8 cellular contexts compared by ENCODE assay signal in the genomic region with DNA sequence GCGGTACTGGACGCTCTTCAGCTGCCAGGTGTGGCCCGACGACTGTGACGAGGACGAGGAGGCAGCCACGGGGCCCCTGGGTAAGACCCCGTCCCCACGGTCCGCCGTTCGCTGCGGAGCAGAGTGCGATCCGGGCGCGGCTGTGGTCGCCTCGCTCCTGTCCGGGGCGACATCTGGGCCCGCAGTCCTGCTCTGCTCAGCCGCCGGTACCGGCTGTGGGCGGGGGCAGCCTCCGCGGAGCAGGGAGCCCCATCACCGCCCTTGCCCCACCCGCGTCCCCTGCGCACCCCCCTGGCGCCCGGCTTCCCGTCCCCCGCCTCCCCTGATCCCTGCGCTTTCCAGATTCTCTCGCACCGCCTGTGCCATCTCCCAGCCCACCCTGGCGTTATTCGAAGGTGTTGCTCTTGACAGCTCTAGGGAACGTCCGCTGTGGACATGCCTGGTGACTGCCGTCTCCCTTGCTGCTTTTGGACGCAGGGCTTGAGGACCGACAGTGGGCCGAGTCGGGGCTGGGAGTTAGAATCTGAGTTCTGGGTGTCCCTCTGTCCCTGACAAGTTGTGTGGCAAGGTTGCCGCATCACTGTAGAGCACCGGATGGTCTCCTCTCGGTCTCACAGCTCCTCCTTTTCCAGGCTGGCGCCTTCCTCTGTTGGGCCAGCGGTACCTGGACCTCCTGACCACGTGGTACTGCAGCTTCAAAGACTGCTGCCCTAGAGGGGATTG. TPM values are rescaled to one million over a fixed set of nuclear protein-coding genes. Genes with fewer than 3 reads are reported as not detected.
DNase-seq lines count a peak whose midpoint lies in the region; ATAC-seq and TF ChIP-seq lines count a peak whose summit lies in the region.

No MANE protein-coding gene starts in this region.

- no peaks in the 10 kb centered on the region for H3K9me3 Mint-ChIP-seq in neural crest cell

- H3K27me3 ChIP-seq in fibroblast of lung (ENCODE audit: control insufficient read depth, insufficient read depth, low read length): no peaks in the 10 kb centered on the region
- H3K27me3 ChIP-seq in upper lobe of right lung: no peaks in the 10 kb centered on the region

- H3K36me3 ChIP-seq in fibroblast of lung (ENCODE audit: control insufficient read depth, insufficient read depth, low read length): peaks cover 3% of the 10 kb centered on the region
- peaks cover 15% of the 10 kb centered on the region for H3K36me3 ChIP-seq in upper lobe of right lung

- H3K4me1 ChIP-seq in fibroblast of lung (ENCODE audit: control insufficient read depth, extremely low read depth, insufficient read depth, low read length) (peaks cover 2% of the 10 kb centered on the region), upper lobe of right lung (peaks cover 14% of the 10 kb centered on the region)

- H3K27ac ChIP-seq in fibroblast of lung (ENCODE audit: insufficient read depth, low read length) (peak overlapping the region; percentile 90), upper lobe of right lung (peak overlapping the region; percentile 91)

- peak overlapping the region; percentile 96 for H3K27ac Mint-ChIP-seq in neural crest cell (ENCODE audit: unreplicated experiment)

- H3K79me2 ChIP-seq in fibroblast of lung (ENCODE audit: control insufficient read depth, insufficient read depth, low read length): peaks cover 18% of the 10 kb centered on the region

- H3K4me1 Mint-ChIP-seq in neural crest cell: peaks cover 27% of the 10 kb centered on the region

- TF ChIP-seq CTCF in fibroblast of lung (conservative IDR thresholded peaks at IDR 0.05 in 1 of 2, IDR thresholded peaks at IDR 0.05 in 1 of 2; ENCODE audit: low read depth in 1 of 2, low read length in 2 of 2) (no peak), neural crest cell (conservative IDR thresholded peaks at IDR 0.05) (no peak), upper lobe of right lung (IDR thresholded peaks at IDR 0.05) (no peak)

- H3K9ac ChIP-seq in fibroblast of lung (ENCODE audit: insufficient read depth, low read length): peak overlapping the region; percentile 92

- peak overlapping the region; percentile 97 for H3K4me2 ChIP-seq in fibroblast of lung (ENCODE audit: extremely low read depth, insufficient read depth, low read length)

- H3K4me3 Mint-ChIP-seq in neural crest cell: peak overlapping the region; percentile 96

- ATAC-seq in HG02840 (IDR thresholded peaks at IDR 0.05; ENCODE audit: low FRiP score, unreplicated experiment): peak; percentile 9
- ATAC-seq in upper lobe of right lung: peak; percentile 64

- H3K27me3 Mint-ChIP-seq in neural crest cell (ENCODE audit: low read depth): peaks cover 2% of the 10 kb centered on the region

- peak overlapping the region; percentile 65 for H2AFZ ChIP-seq in fibroblast of lung (ENCODE audit: low read length)

- H3K36me3 Mint-ChIP-seq in neural crest cell (ENCODE audit: low read depth): no peaks in the 10 kb centered on the region

- H3K4me3 ChIP-seq in fibroblast of lung (replicated peaks in 1 of 4; ENCODE audit: control extremely low read depth in 1 of 4, insufficient read depth in 1 of 4, low read depth in 3 of 4, low read length in 4 of 4) (peak overlapping the region; percentile 83 to 92 (median 88)), upper lobe of right lung (peak overlapping the region; percentile 94)

- H4K20me1 ChIP-seq in fibroblast of lung (ENCODE audit: control insufficient read depth, extremely low read depth, insufficient read depth, low read length): no peaks in the 10 kb centered on the region

- DNase-seq in SIG-M5 treated with dmso at 0.1 percent for 504 hours (lab: John Stamatoyannopoulos, UW; ENCODE audit: unreplicated experiment) (peak; percentile 57), SIG-M5 (lab: John Stamatoyannopoulos, UW) (no peak), NCI-H226 (peak; percentile 23), activated T-cell treated with anti-CD3 and anti-CD28 coated beads for 48 hours (ENCODE audit: low read depth) (peak; percentile 18), fibroblast of lung (ENCODE audit: low read depth in 2 of 2) (no peak), neural crest cell (ENCODE audit: low read depth, low spot score) (peak; percentile 32), upper lobe of right lung (peak; percentile 76)

- H3K9me3 ChIP-seq in fibroblast of lung (ENCODE audit: control insufficient read depth, insufficient read depth, low read depth, low read length) (no peaks in the 10 kb centered on the region), upper lobe of right lung (no peaks in the 10 kb centered on the region)

- intact Hi-C loops in upper lobe of right lung (cut with DNase I): no loop called here

RNA-seq across cellular contexts. Expression of a gene that starts 0.6 kb away (rescaled TPM):
- total RNA-seq in fibroblast of lung: 32.9 and 62.1 TPM in 2 replicates
- polyA plus RNA-seq in fibroblast of lung: 24.0 and 24.1 TPM in 2 replicates
- polyA plus RNA-seq in fibroblast of lung (2012): 22.6 and 25.8 TPM in 2 replicates
- polyA minus RNA-seq in fibroblast of lung (ENCODE audit: low replicate concordance): 74.7 and 109 TPM in 2 replicates
- 21.2 and 25.1 TPM in 2 replicates for total RNA-seq in neural crest cell
- total RNA-seq in upper lobe of right lung: 23.0 TPM

RNA-seq across cellular contexts. Expression of a gene that starts 56.8 kb away (rescaled TPM):
- 32.9 and 45.2 TPM in 2 replicates for total RNA-seq in fibroblast of lung
- 32.0 and 42.1 TPM in 2 replicates for polyA plus RNA-seq in fibroblast of lung
- polyA plus RNA-seq in fibroblast of lung (2012): 20.9 and 28.5 TPM in 2 replicates
- polyA minus RNA-seq in fibroblast of lung (ENCODE audit: low replicate concordance): 41.8 and 44.1 TPM in 2 replicates
- 38.8 and 39.7 TPM in 2 replicates for total RNA-seq in neural crest cell
- 44.0 TPM for total RNA-seq in upper lobe of right lung

Comparison
In these comparisons a context has a peak if more than half of its experiments do, and no peak if none do; other contexts are left out.
1. DNase-seq: peak in SIG-M5 treated with dmso at 0.1 percent for 504 hours (single experiment), NCI-H226 (single experiment), activated T-cell treated with anti-CD3 and anti-CD28 coated beads for 48 hours (single experiment), neural crest cell (single experiment) and upper lobe of right lung (single experiment); none in SIG-M5 (single experiment) and fibroblast of lung (0 of 2).